Comparison of ENCODE assay signal across 8 cellular contexts in genomic region chrX:109732780-109733657, GRCh38. TPM values are rescaled to one million over a fixed set of nuclear protein-coding genes. Genes with fewer than 3 reads are reported as not detected.
DNase-seq lines count a peak whose midpoint lies in the region; ATAC-seq and TF ChIP-seq lines count a peak whose summit lies in the region.

TSS of gene ACSL4 (minus strand) at chrX:109733257. CDS start at chrX:109683363, 49,894 bp downstream.

- H3K79me2 ChIP-seq in SU-DHL-6 (ENCODE audit: insufficient read depth, low read length) = peaks cover 50% of the 10 kb centered on the region

- no peak for TF ChIP-seq EP300 in ovary (IDR thresholded peaks at IDR 0.05)

- DNase-seq in GM06990 (ENCODE audit: extremely low read depth, insufficient read length) = peak; percentile 93
- DNase-seq in NCI-H1092 treated with DMSO at 0.1 percent for 48 hours (lab: John Stamatoyannopoulos, UW) = peak; percentile 88
- peak; percentile 89 for DNase-seq in activated naive CD8-positive, alpha-beta T cell treated with anti-CD3 and anti-CD28 coated beads for 36 hours
- peak; percentile 86 for DNase-seq in glutamatergic neuron
- DNase-seq in ovary = peak; percentile 88 to 92 (median 90)
- peak; percentile 14 for DNase-seq in thoracic aorta (ENCODE audit: low spot score)

- H3K4me2 ChIP-seq in SU-DHL-6 (ENCODE audit: low read depth, low read length, poor library complexity, severe bottlenecking) = peak within 1 kb of the TSS; percentile 85

- no peaks in the 10 kb centered on the region for H3K9me3 Mint-ChIP-seq in activated naive CD8-positive, alpha-beta T cell treated with anti-CD3 and anti-CD28 coated beads for 36 hours
- H3K9me3 Mint-ChIP-seq in glutamatergic neuron (ENCODE audit: unreplicated experiment) = peaks cover 12% of the 10 kb centered on the region

- TF ChIP-seq POLR2A in ovary (IDR thresholded peaks at IDR 0.05) = peak; percentile 65

- H3K27me3 ChIP-seq in GM06990 (replicated peaks; ENCODE audit: control insufficient read depth, insufficient read depth, low read length) (no peaks in the 10 kb centered on the region), SU-DHL-6 (ENCODE audit: low read length) (no peaks in the 10 kb centered on the region), ovary (no peaks in the 10 kb centered on the region), thoracic aorta (replicated peaks; ENCODE audit: insufficient read depth) (no peaks in the 10 kb centered on the region)

- peak within 1 kb of the TSS; percentile 89 for H3K4me3 ChIP-seq in GM06990 (replicated peaks; ENCODE audit: low read depth, low read length)
- peak within 1 kb of the TSS; percentile 88 for H3K4me3 ChIP-seq in SU-DHL-6 (ENCODE audit: insufficient read depth, low read length, poor library complexity, severe bottlenecking)
- H3K4me3 ChIP-seq in ovary = peak within 1 kb of the TSS; percentile 58
- H3K4me3 ChIP-seq in thoracic aorta = peak within 1 kb of the TSS; percentile 90

- no peak for TF ChIP-seq CTCF in GM06990 (IDR thresholded peaks at IDR 0.05; ENCODE audit: insufficient read depth, low read length, poor library complexity, severe bottlenecking)
- no peak for TF ChIP-seq CTCF in SU-DHL-6 (IDR thresholded peaks at IDR 0.05; ENCODE audit: insufficient read depth, low read length, poor library complexity, severe bottlenecking)
- no peak for TF ChIP-seq CTCF in glutamatergic neuron (IDR thresholded peaks at IDR 0.05; ENCODE audit: partially characterized antibody, unreplicated experiment)
- TF ChIP-seq CTCF in ovary (IDR thresholded peaks at IDR 0.05) = no peak
- no peak for TF ChIP-seq CTCF in thoracic aorta (IDR thresholded peaks at IDR 0.05)

- H3K4me1 Mint-ChIP-seq in activated naive CD8-positive, alpha-beta T cell treated with anti-CD3 and anti-CD28 coated beads for 36 hours = peaks cover 20% of the 10 kb centered on the region
- H3K4me1 Mint-ChIP-seq in glutamatergic neuron (ENCODE audit: low read depth, unreplicated experiment) = peaks cover 3% of the 10 kb centered on the region

- H3K27me3 Mint-ChIP-seq in activated naive CD8-positive, alpha-beta T cell treated with anti-CD3 and anti-CD28 coated beads for 36 hours = no peaks in the 10 kb centered on the region
- peaks cover 3% of the 10 kb centered on the region for H3K27me3 Mint-ChIP-seq in glutamatergic neuron (ENCODE audit: unreplicated experiment)

- H3K27ac ChIP-seq in SU-DHL-6 (ENCODE audit: low read depth, low read length) (peak within 1 kb of the TSS; percentile 70), ovary (peak within 1 kb of the TSS; percentile 76 to 78), thoracic aorta (peak within 1 kb of the TSS; percentile 79 to 88)

- H3K4me1 ChIP-seq in ovary (ENCODE audit: insufficient read depth) (no peaks in the 10 kb centered on the region), thoracic aorta (ENCODE audit: control insufficient read depth in 1 of 2, low read depth in 2 of 2) (no peaks in the 10 kb centered on the region)

- H4K20me1 ChIP-seq in SU-DHL-6 (ENCODE audit: low read depth, low read length) = no peaks in the 10 kb centered on the region

- intact Hi-C loops in ovary (cut with DNase I) = no loop called here

- H3K36me3 Mint-ChIP-seq in activated naive CD8-positive, alpha-beta T cell treated with anti-CD3 and anti-CD28 coated beads for 36 hours = peaks cover 21% of the 10 kb centered on the region
- no peaks in the 10 kb centered on the region for H3K36me3 Mint-ChIP-seq in glutamatergic neuron (ENCODE audit: unreplicated experiment)

- peak within 1 kb of the TSS; percentile 74 for H2AFZ ChIP-seq in SU-DHL-6 (ENCODE audit: low read depth, low read length, severe bottlenecking)

- ATAC-seq in HG02571 (IDR thresholded peaks at IDR 0.05; ENCODE audit: unreplicated experiment) = peak; percentile 71
- ATAC-seq in thoracic aorta (ENCODE audit: insufficient number of reproducible peaks, low FRiP score, low read depth) = peak; percentile 72

- peak within 1 kb of the TSS; percentile 98 for H3K27ac Mint-ChIP-seq in activated naive CD8-positive, alpha-beta T cell treated with anti-CD3 and anti-CD28 coated beads for 36 hours
- peak within 1 kb of the TSS; percentile 94 for H3K27ac Mint-ChIP-seq in glutamatergic neuron (ENCODE audit: unreplicated experiment)

- peak within 1 kb of the TSS; percentile 97 for H3K9ac ChIP-seq in SU-DHL-6 (ENCODE audit: low read length)

- H3K9me2 ChIP-seq in SU-DHL-6 (replicated peaks; ENCODE audit: insufficient read depth, low read length) = no peaks in the 10 kb centered on the region

- no peaks in the 10 kb centered on the region for H3K36me3 ChIP-seq in GM06990 (ENCODE audit: control insufficient read depth, insufficient read depth, low read length)
- no peaks in the 10 kb centered on the region for H3K36me3 ChIP-seq in SU-DHL-6 (ENCODE audit: low read length)
- H3K36me3 ChIP-seq in ovary = no peaks in the 10 kb centered on the region
- no peaks in the 10 kb centered on the region for H3K36me3 ChIP-seq in thoracic aorta

- H3K4me3 Mint-ChIP-seq in activated naive CD8-positive, alpha-beta T cell treated with anti-CD3 and anti-CD28 coated beads for 36 hours = peak within 1 kb of the TSS; percentile 96
- H3K4me3 Mint-ChIP-seq in glutamatergic neuron (ENCODE audit: unreplicated experiment) = peak within 1 kb of the TSS; percentile 98

- no peaks in the 10 kb centered on the region; the same call in 1 of the 2 replicates for H3F3A ChIP-seq in SU-DHL-6 (ENCODE audit: insufficient read depth)

- WGBS in ovary, 3 donors = 33 to 44% (median 42%) methylated on average over 90 to 94 of the region's 94 CpGs

- H3K9me3 ChIP-seq in SU-DHL-6 (ENCODE audit: insufficient read depth, low read length) (no peaks in the 10 kb centered on the region), ovary (no peaks in the 10 kb centered on the region), thoracic aorta (no peaks in the 10 kb centered on the region)

RNA-seq across cellular contexts. Expression of gene ACSL4, which starts in this region (rescaled TPM):
- 10 to 100 TPM; 63.2 to 68.1 TPM for total RNA-seq in activated naive CD8-positive, alpha-beta T cell treated with anti-CD3 and anti-CD28 coated beads for 36 hours
- total RNA-seq in glutamatergic neuron (ENCODE audit: unreplicated experiment) = 77.9 TPM
- 10 to 100 TPM; 29.2 to 48.8 (median 36.6) TPM for total RNA-seq in ovary
- 100 to 1,000 TPM in 1 of 2 donors, 10 to 100 TPM in 1; 23.3 to 102 TPM for polyA plus RNA-seq in ovary
- total RNA-seq in thoracic aorta = 100 to 1,000 TPM in 1 of 2 donors, 10 to 100 TPM in 1; 27.5 to 117 TPM

Comparison
In these comparisons a context has a peak if more than half of its experiments do, and no peak if none do; other contexts are left out.
1. Peak in every context shown above with its lines: DNase-seq, ATAC-seq, H3K4me3 ChIP-seq and H3K27ac ChIP-seq.
2. DNase-seq: peak in every context shown above with its lines; median percentile 93 in GM06990; 90 in ovary; 89 in activated naive CD8-positive, alpha-beta T cell treated with anti-CD3 and anti-CD28 coated beads for 36 hours; 88 in NCI-H1092 treated with DMSO at 0.1 percent for 48 hours; 86 in glutamatergic neuron; 14 in thoracic aorta.